Comparison of ENCODE assay signal across 9 cellular contexts in the genomic region with DNA sequence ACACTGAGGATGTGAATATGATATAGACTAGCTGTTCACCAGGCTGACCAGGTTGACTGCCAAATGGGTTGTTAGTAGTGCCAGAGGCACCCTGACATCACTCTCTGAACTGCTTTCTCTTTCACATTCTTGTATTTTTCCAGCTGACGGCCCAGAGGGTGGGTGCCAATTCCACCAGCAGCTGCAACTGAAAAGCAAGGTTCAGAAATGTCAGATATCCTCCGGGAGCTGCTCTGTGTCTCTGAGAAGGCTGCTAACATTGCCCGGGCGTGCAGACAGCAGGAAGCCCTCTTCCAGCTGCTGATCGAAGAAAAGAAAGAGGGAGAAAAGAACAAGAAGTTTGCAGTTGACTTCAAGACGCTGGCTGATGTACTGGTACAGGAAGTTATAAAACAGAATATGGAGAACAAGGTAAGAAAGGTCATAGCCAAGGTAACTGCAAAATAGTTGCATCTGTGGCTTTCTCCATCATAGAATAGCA. TPM values are rescaled to one million over a fixed set of nuclear protein-coding genes. Genes with fewer than 3 reads are reported as not detected.
A peak's percentile ranks its signal among the peaks of the same experiment; 100 is the strongest.
DNase-seq lines count a peak whose midpoint lies in the region; ATAC-seq and TF ChIP-seq lines count a peak whose summit lies in the region.
"Had no signal": no experiment of that assay in that cellular context is flagged by ENCODE, and none has a peak within 500 bp of the region (broad histone marks: within the 10 kb centered on the region; RNA-seq: fewer than 3 reads in every experiment).

No MANE protein-coding gene starts in this region.

- POLR2A ChIA-PET in MCF 10A (lab: Yijun Ruan, JAX): interaction anchor here (0.6 to 4.9 kb wide), 5 partner anchors 10 to 73 kb away, joined by 3 to 45 read pairs (median 4); a partner anchor contains a TSS

- peak; percentile 81 for ATAC-seq in HG03095 (IDR thresholded peaks at IDR 0.05; ENCODE audit: unreplicated experiment)

- DNase-seq in DMS79 treated with DMSO at 0.1 percent for 48 hours (lab: John Stamatoyannopoulos, UW): peak; percentile 25
- no peak for DNase-seq in DMS79 (lab: John Stamatoyannopoulos, UW)
- no peak for DNase-seq in MCF 10A (ENCODE audit: unreplicated experiment)
- peak; percentile 43 for DNase-seq in left kidney (ENCODE audit: low read depth, low spot score)
- peak; percentile 29 for DNase-seq in stimulated activated CD4-positive, alpha-beta T cell treated with anti-CD3 and anti-CD28 coated beads, Interleukin-2, amount 100 ng/mL, for 4 hours (ENCODE audit: low read depth)
- DNase-seq in effector CD8-positive, alpha-beta T cell (lab: John Stamatoyannopoulos, UW): no peak

- H3K4me1 Mint-ChIP-seq in MCF 10A (ENCODE audit: insufficient read depth, unreplicated experiment): peaks cover 20% of the 10 kb centered on the region

- no peaks in the 10 kb centered on the region for H3K9me2 ChIP-seq in SU-DHL-6 (replicated peaks; ENCODE audit: insufficient read depth, low read length)

- H3K36me3 ChIP-seq in SU-DHL-6 (ENCODE audit: low read length): no peaks in the 10 kb centered on the region

- H3K79me2 ChIP-seq in SU-DHL-6 (ENCODE audit: insufficient read depth, low read length): no peaks in the 10 kb centered on the region

- no peak overlapping the region for H3K4me2 ChIP-seq in SU-DHL-6 (ENCODE audit: low read depth, low read length, poor library complexity, severe bottlenecking)

- H2AFZ ChIP-seq in SU-DHL-6 (ENCODE audit: low read depth, low read length, severe bottlenecking): peak overlapping the region; percentile 12

- CTCF ChIA-PET in MCF 10A (lab: Yijun Ruan, JAX): interaction anchor here (0.6 to 4.9 kb wide), 9 partner anchors 8 to 1128 kb away, joined by 3 to 28 read pairs (median 4); a partner anchor contains a TSS

- no TSS peak for BruUV-seq in MCF 10A (replicated peaks; lab: Mats Ljungman, UMichigan)

- no peaks in the 10 kb centered on the region for H3K27me3 ChIP-seq in SU-DHL-6 (ENCODE audit: low read length)

- H3K9me3 Mint-ChIP-seq in MCF 10A (ENCODE audit: unreplicated experiment): no peaks in the 10 kb centered on the region

- no peak overlapping the region for H3K4me3 ChIP-seq in SU-DHL-6 (ENCODE audit: insufficient read depth, low read length, poor library complexity, severe bottlenecking)

- H3K9ac ChIP-seq in SU-DHL-6 (ENCODE audit: low read length): no peak overlapping the region

- H3K9me3 ChIP-seq in SU-DHL-6 (ENCODE audit: insufficient read depth, low read length): no peaks in the 10 kb centered on the region

- H3K27me3 Mint-ChIP-seq in MCF 10A (ENCODE audit: insufficient read depth, unreplicated experiment): no peaks in the 10 kb centered on the region

- H4K20me1 ChIP-seq in SU-DHL-6 (ENCODE audit: low read depth, low read length): no peaks in the 10 kb centered on the region

- peak overlapping the region; percentile 51 for H3K27ac Mint-ChIP-seq in MCF 10A (ENCODE audit: low read depth, unreplicated experiment)

- H3K4me3 Mint-ChIP-seq in MCF 10A (ENCODE audit: unreplicated experiment): peak overlapping the region; percentile 19

- TF ChIP-seq CTCF in SU-DHL-6 (IDR thresholded peaks at IDR 0.05; ENCODE audit: insufficient read depth, low read length, poor library complexity, severe bottlenecking) (no peak), MCF 10A (IDR thresholded peaks at IDR 0.05; ENCODE audit: unreplicated experiment) (no peak)

- H3F3A ChIP-seq in SU-DHL-6 (ENCODE audit: insufficient read depth): no peaks in the 10 kb centered on the region

- intact Hi-C loops in MCF 10A (cut with micrococcal nuclease): no loop called here

- no peak overlapping the region for H3K27ac ChIP-seq in SU-DHL-6 (ENCODE audit: low read depth, low read length)
- H3K27ac ChIP-seq: 22Rv1 had no signal

- peaks cover 13% of the 10 kb centered on the region for H3K36me3 Mint-ChIP-seq in MCF 10A (ENCODE audit: insufficient read depth, unreplicated experiment)

RNA-seq across cellular contexts. Expression of a gene that starts 16.5 kb away (rescaled TPM):
- total RNA-seq in MCF 10A (2022): 24.8 and 29.2 TPM in 2 replicates

RNA-seq across cellular contexts. Expression of a gene that starts 40.3 kb away (rescaled TPM):
- 14.7 and 16.2 TPM in 2 replicates for total RNA-seq in MCF 10A (2022)

RNA-seq across cellular contexts. Expression of a gene that starts 48.2 kb away (rescaled TPM):
- total RNA-seq in MCF 10A (2022): 19.7 and 29.0 TPM in 2 replicates

Comparison
In these comparisons a context has a peak if more than half of its experiments do, and no peak if none do; other contexts are left out.
1. DNase-seq: peak in DMS79 treated with DMSO at 0.1 percent for 48 hours (single experiment), left kidney (single experiment) and stimulated activated CD4-positive, alpha-beta T cell treated with anti-CD3 and anti-CD28 coated beads, Interleukin-2, amount 100 ng/mL, for 4 hours (single experiment); none in DMS79 (single experiment), MCF 10A (single experiment) and effector CD8-positive, alpha-beta T cell (single experiment).